Comparison of ENCODE assay signal across 15 cellular contexts in the genomic region with DNA sequence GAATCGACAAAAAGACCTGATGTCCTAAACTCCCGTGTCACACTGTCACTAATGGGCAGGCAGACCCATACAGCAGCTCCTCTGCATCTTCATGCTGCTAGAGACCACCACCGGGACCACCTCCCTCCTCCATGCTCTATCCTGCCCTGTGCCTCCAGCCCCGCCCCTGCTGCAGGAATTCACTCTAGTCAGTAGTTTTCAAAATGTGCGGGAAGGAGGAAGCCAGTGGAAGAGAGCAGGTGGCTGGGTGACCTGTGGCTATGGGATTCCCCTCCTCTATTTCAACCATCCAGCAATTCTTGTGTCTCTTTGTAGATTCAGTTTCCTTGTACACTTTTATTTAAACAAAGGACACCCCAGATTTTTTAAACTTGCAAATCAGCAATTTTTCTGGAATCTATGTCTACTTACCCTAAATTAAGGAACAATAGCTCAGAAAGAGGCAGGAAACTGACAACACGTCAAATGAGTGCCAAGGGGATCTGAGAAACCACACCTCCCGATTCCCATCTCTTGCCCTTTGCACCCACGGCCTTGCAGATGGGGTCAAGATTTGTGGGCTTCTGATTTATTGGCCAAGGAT. TPM values are rescaled to one million over a fixed set of nuclear protein-coding genes. Genes with fewer than 3 reads are reported as not detected.
DNase-seq lines count a peak whose midpoint lies in the region; ATAC-seq and TF ChIP-seq lines count a peak whose summit lies in the region.
"Had no signal": no experiment of that assay in that cellular context is flagged by ENCODE, and none has a peak within 500 bp of the region (broad histone marks: within the 10 kb centered on the region; RNA-seq: fewer than 3 reads in every experiment).

No MANE protein-coding gene starts in this region.

- peak overlapping the region; percentile 20 to 86 (median 47); a peak in 21 of 22 replicates for H3K4me2 ChIP-seq in BLaER1 treated with 17β-estradiol and CSF1 and Interleukin-3, amounts not matched to agents 10 nM and 100 nM
- no peak overlapping the region for H3K4me2 ChIP-seq in neural progenitor cell

- no peaks in the 10 kb centered on the region for H3K79me2 ChIP-seq in neural progenitor cell (ENCODE audit: low read depth)

- H3K36me3 Mint-ChIP-seq in IgD-negative memory B cell (peaks cover 2% of the 10 kb centered on the region), neural progenitor cell (no peaks in the 10 kb centered on the region), T-helper 17 cell (ENCODE audit: low read depth) (no peaks in the 10 kb centered on the region)

- H3K9me3 Mint-ChIP-seq in IgD-negative memory B cell: peaks cover 0 to 4% (median 0%) of the 10 kb centered on the region in 3 donors
- no peaks in the 10 kb centered on the region for H3K9me3 Mint-ChIP-seq in neural progenitor cell

- peak overlapping the region in 3 of 4 donors; percentile 19 to 69 (median 44) for H3K4me3 Mint-ChIP-seq in IgD-negative memory B cell
- H3K4me3 Mint-ChIP-seq in neural progenitor cell: no peak overlapping the region
- H3K4me3 Mint-ChIP-seq in T-helper 17 cell: no peak overlapping the region

- H3K4me1 ChIP-seq in BLaER1 treated with 17β-estradiol and CSF1 and Interleukin-3, amounts not matched to agents 10 nM and 100 nM: peaks cover 27 to 82% (median 37%) of the 10 kb centered on the region in 10 experiments
- H3K4me1 ChIP-seq in colonic mucosa (peaks cover 15% of the 10 kb centered on the region), neural progenitor cell (peaks cover 24% of the 10 kb centered on the region)

- H3F3A ChIP-seq in neural progenitor cell (ENCODE audit: low read depth): peaks cover 39% of the 10 kb centered on the region

- H3K27me3 Mint-ChIP-seq in IgD-negative memory B cell: no peaks in the 10 kb centered on the region
- no peaks in the 10 kb centered on the region for H3K27me3 Mint-ChIP-seq in neural progenitor cell (ENCODE audit: insufficient read depth, low read depth)
- H3K27me3 Mint-ChIP-seq in T-helper 17 cell: no peaks in the 10 kb centered on the region

- H3K4me1 Mint-ChIP-seq in IgD-negative memory B cell (peaks cover 35 to 46% (median 38%) of the 10 kb centered on the region in 3 donors), neural progenitor cell (peaks cover 64% of the 10 kb centered on the region), T-helper 17 cell (peaks cover 20% of the 10 kb centered on the region)

- no peaks in the 10 kb centered on the region for H3K9me3 ChIP-seq in BLaER1 treated with 17β-estradiol and CSF1 and Interleukin-3, amounts not matched to agents 10 nM and 100 nM (replicated peaks in 1 of 11)
- H3K9me3 ChIP-seq in colonic mucosa (no peaks in the 10 kb centered on the region), neural progenitor cell (ENCODE audit: low read depth) (no peaks in the 10 kb centered on the region), T-helper 17 cell (ENCODE audit: control insufficient read depth, low read length, poor library complexity, severe bottlenecking) (no peaks in the 10 kb centered on the region)
- H3K9me3 ChIP-seq: SK-N-SH had no signal

- no peak for ATAC-seq in HG02588 (IDR thresholded peaks at IDR 0.05; ENCODE audit: unreplicated experiment)
- ATAC-seq in T-helper 17 cell: no peak
- ATAC-seq in HG03432 (IDR thresholded peaks at IDR 0.05; ENCODE audit: unreplicated experiment): no peak

- H3K27me3 ChIP-seq in BLaER1 treated with 17β-estradiol and CSF1 and Interleukin-3, amounts not matched to agents 10 nM and 100 nM: no peaks in the 10 kb centered on the region
- no peaks in the 10 kb centered on the region for H3K27me3 ChIP-seq in colonic mucosa
- no peaks in the 10 kb centered on the region for H3K27me3 ChIP-seq in neural progenitor cell

- H3K27ac Mint-ChIP-seq in IgD-negative memory B cell (peak overlapping the region in 2 of 3 donors; percentile 82 to 95), neural progenitor cell (peak overlapping the region; percentile 23), T-helper 17 cell (no peak overlapping the region)

- no peak overlapping the region for H2AFZ ChIP-seq in neural progenitor cell (replicated peaks)

- no peaks in the 10 kb centered on the region for H4K20me1 ChIP-seq in BLaER1 treated with 17β-estradiol and CSF1 and Interleukin-3, amounts not matched to agents 10 nM and 100 nM
- peaks cover 16% of the 10 kb centered on the region for H4K20me1 ChIP-seq in neural progenitor cell (ENCODE audit: low read depth)

- H3K27ac ChIP-seq in BLaER1 treated with 17β-estradiol and CSF1 and Interleukin-3, amounts not matched to agents 10 nM and 100 nM: peak overlapping the region in 1 of 11 experiments; percentile 34; a peak in 1 of 22 replicates
- no peak overlapping the region for H3K27ac ChIP-seq in colonic mucosa
- H3K27ac ChIP-seq in neural progenitor cell: no peak overlapping the region
- H3K27ac ChIP-seq in caudate nucleus (ENCODE audit: low read depth, low read length): no peak overlapping the region

- DNase-seq in colonic mucosa: peak; percentile 58
- no peak for DNase-seq in neural progenitor cell (ENCODE audit: low spot score)
- DNase-seq in T-helper 17 cell: no peak
- DNase-seq in caudate nucleus (lab: John Stamatoyannopoulos, UW): no peak
- DNase-seq: activated CD8-positive, alpha-beta memory T cell treated with anti-CD3 and anti-CD28 coated beads for 24 hours; DMS79; NCI-H1105 treated with DMSO at 0.1 percent for 48 hours; right cardiac atrium; SK-N-SH; stimulated activated CD8-positive, alpha-beta memory T cell treated with anti-CD3 and anti-CD28 coated beads, Interleukin-4, amount 100 ng/mL, for 48 hours had no signal

- no peak overlapping the region for H3K9ac ChIP-seq in BLaER1 treated with 17β-estradiol and CSF1 and Interleukin-3, amounts not matched to agents 10 nM and 100 nM
- peak overlapping the region in 1 of 2 donors; percentile 21 for H3K9ac ChIP-seq in colonic mucosa (ENCODE audit: low read depth in 2 of 2, low read length in 2 of 2)
- H3K9ac ChIP-seq in neural progenitor cell: no peak overlapping the region

- intact Hi-C loops in colonic mucosa (cut with DNase I): no loop called here

- no peaks in the 10 kb centered on the region for H3K36me3 ChIP-seq in BLaER1 treated with 17β-estradiol and CSF1 and Interleukin-3, amounts not matched to agents 10 nM and 100 nM
- H3K36me3 ChIP-seq in colonic mucosa: no peaks in the 10 kb centered on the region
- H3K36me3 ChIP-seq in neural progenitor cell: no peaks in the 10 kb centered on the region

- TF ChIP-seq CTCF in colonic mucosa (IDR thresholded peaks at IDR 0.05) (no peak), neural progenitor cell (IDR thresholded peaks at IDR 0.05) (no peak)

- H3K4me3 ChIP-seq in BLaER1 treated with 17β-estradiol and CSF1 and Interleukin-3, amounts not matched to agents 10 nM and 100 nM: no peak overlapping the region
- H3K4me3 ChIP-seq in colonic mucosa: no peak overlapping the region
- no peak overlapping the region for H3K4me3 ChIP-seq in neural progenitor cell

RNA-seq across cellular contexts. Expression of a gene that starts 20.4 kb away (rescaled TPM):
- polyA plus RNA-seq in IgD-negative memory B cell: 6.9 TPM
- total RNA-seq in colonic mucosa (1 to 10 TPM in 1 of 2 donors, under 1 TPM in 1; 0.93 to 1.2 TPM), neural progenitor cell (ENCODE audit: low replicate concordance) (0.39 and 1.5 TPM in 2 replicates), T-helper 17 cell (1 to 10 TPM in 1 of 2 donors, under 1 TPM in 1; 0.89 to 2.7 TPM)
- total RNA-seq: urinary bladder had no signal

Comparison
In these comparisons a context has a peak if more than half of its experiments do, and no peak if none do; other contexts are left out.
1. H3K4me3 Mint-ChIP-seq: peak in IgD-negative memory B cell (3 of 4); none in neural progenitor cell (single experiment) and T-helper 17 cell (single experiment).